ENCODE assay signal across 11 cellular contexts in genomic region chr2:239397856-239398470, GRCh38. TPM values are rescaled to one million over a fixed set of nuclear protein-coding genes. Genes with fewer than 3 reads are reported as not detected.
A peak's percentile ranks its signal among the peaks of the same experiment; 100 is the strongest.
DNase-seq lines count a peak whose midpoint lies in the region; ATAC-seq and TF ChIP-seq lines count a peak whose summit lies in the region.
"Had no signal": no experiment of that assay in that cellular context is flagged by ENCODE, and none has a peak within 500 bp of the region (broad histone marks: within the 10 kb centered on the region; RNA-seq: fewer than 3 reads in every experiment).

No MANE protein-coding gene starts in this region.

- H3K56ac ChIP-seq in IMR-90 (ENCODE audit: extremely low read depth, insufficient read depth, low read length): no peak overlapping the region

- peaks cover 46% of the 10 kb centered on the region for H3K79me2 ChIP-seq in osteoblast (ENCODE audit: insufficient read depth, low read length)

- H4K20me1 ChIP-seq in IMR-90 (ENCODE audit: insufficient read depth, low read length): peaks cover 42% of the 10 kb centered on the region
- H4K20me1 ChIP-seq in osteoblast (ENCODE audit: insufficient read depth, low read length): peaks cover 31% of the 10 kb centered on the region

- no peak for ATAC-seq in CD4-positive, CD25-positive, alpha-beta regulatory T cell (ENCODE audit: low read depth in 2 of 2)
- ATAC-seq in IMR-90 (ENCODE audit: low read depth): no peak
- ATAC-seq: activated CD8-positive, alpha-beta T cell treated with anti-CD3 and anti-CD28 coated beads for 36 hours had no signal

- H3K23ac ChIP-seq in IMR-90 (ENCODE audit: low read depth, low read length): no peak overlapping the region

- H4K91ac ChIP-seq in IMR-90 (ENCODE audit: insufficient read depth, low read depth, low read length): no peak overlapping the region

- H2AFZ ChIP-seq in IMR-90 (replicated peaks; ENCODE audit: low read length, poor library complexity): no peak overlapping the region
- no peak overlapping the region for H2AFZ ChIP-seq in osteoblast (ENCODE audit: low read length)

- dilution Hi-C loops in IMR-90 (cut with HindIII; ENCODE audit: low sequenced_read_pairs, unreplicated experiment): no loop called here

- H3K14ac ChIP-seq in IMR-90 (replicated peaks; ENCODE audit: low read depth, low read length): no peak overlapping the region

- no peaks in the 10 kb centered on the region for H3K9me3 Mint-ChIP-seq in CD4-positive, CD25-positive, alpha-beta regulatory T cell
- H3K9me3 Mint-ChIP-seq: activated CD8-positive, alpha-beta T cell treated with anti-CD3 and anti-CD28 coated beads for 36 hours had no signal

- no peak overlapping the region for H2BK20ac ChIP-seq in IMR-90 (ENCODE audit: low read depth, low read length)

- CTCF ChIA-PET in IMR-90 (lab: Yijun Ruan, JAX): no interaction called here

- no peak overlapping the region for H3K4ac ChIP-seq in IMR-90 (ENCODE audit: low read depth, low read length)

- peak overlapping the region; percentile 48 to 94 (median 74) for H3K4me3 Mint-ChIP-seq in CD4-positive, CD25-positive, alpha-beta regulatory T cell

- H3K27me3 Mint-ChIP-seq in CD4-positive, CD25-positive, alpha-beta regulatory T cell: peaks cover 4% of the 10 kb centered on the region
- H3K27me3 Mint-ChIP-seq: activated CD8-positive, alpha-beta T cell treated with anti-CD3 and anti-CD28 coated beads for 36 hours had no signal

- POLR2A ChIA-PET in IMR-90 (lab: Charles Lee; ENCODE audit: unreplicated experiment): no interaction called here

- no peak overlapping the region for H2AK9ac ChIP-seq in IMR-90 (replicated peaks; ENCODE audit: low read depth, low read length, poor library complexity)

- no peak for TF ChIP-seq RAD21 in IMR-90 (IDR thresholded peaks at IDR 0.05; ENCODE audit: low read length)

- no peak overlapping the region for H4K5ac ChIP-seq in IMR-90 (ENCODE audit: low read depth, low read length)

- no peak overlapping the region for H2BK15ac ChIP-seq in IMR-90 (ENCODE audit: low read depth, low read length)

- H3K9ac ChIP-seq in IMR-90 (ENCODE audit: low read depth, low read length): no peak overlapping the region

- H2AK5ac ChIP-seq in IMR-90 (ENCODE audit: low read depth, low read length): no peak overlapping the region

- in situ Hi-C loops in IMR-90 (cut with MboI; ENCODE audit: low sequenced_read_pairs): loop anchor here (10.0 kb wide), 1 partner anchor 123 kb away; no protein-coding TSS in a partner anchor

- H3K9me1 ChIP-seq in IMR-90 (ENCODE audit: insufficient read depth, low read length): peaks cover 15% of the 10 kb centered on the region

- H3K27me3 ChIP-seq in CD4-positive, CD25-positive, alpha-beta regulatory T cell (ENCODE audit: control insufficient read depth, insufficient read depth, low read length): no peaks in the 10 kb centered on the region
- H3K27me3 ChIP-seq in IMR-90 (ENCODE audit: control insufficient read depth, insufficient read depth, low read length): no peaks in the 10 kb centered on the region
- no peaks in the 10 kb centered on the region for H3K27me3 ChIP-seq in osteoblast (ENCODE audit: insufficient read depth, low read length)
- H3K27me3 ChIP-seq: testis had no signal

- H3K4me1 ChIP-seq in CD4-positive, CD25-positive, alpha-beta regulatory T cell (ENCODE audit: control insufficient read depth, insufficient read depth, low read length, poor library complexity, severe bottlenecking): peaks cover 18% of the 10 kb centered on the region
- peaks cover 13% of the 10 kb centered on the region for H3K4me1 ChIP-seq in IMR-90 (ENCODE audit: control insufficient read depth, insufficient read depth, low read length)
- peaks cover 17% of the 10 kb centered on the region for H3K4me1 ChIP-seq in osteoblast (ENCODE audit: insufficient read depth, low read length)

- H3K27ac ChIP-seq in CD4-positive, CD25-positive, alpha-beta regulatory T cell (ENCODE audit: insufficient read depth, low read length, poor library complexity, severe bottlenecking): no peak overlapping the region
- H3K27ac ChIP-seq in IMR-90 (ENCODE audit: insufficient read depth, low read length): no peak overlapping the region
- no peak overlapping the region for H3K27ac ChIP-seq in osteoblast (ENCODE audit: low read depth, low read length)
- H3K27ac ChIP-seq: testis had no signal

- H3K27ac Mint-ChIP-seq in CD4-positive, CD25-positive, alpha-beta regulatory T cell: peak overlapping the region in 2 of 3 donors; percentile 76 to 80
- H3K27ac Mint-ChIP-seq: activated CD8-positive, alpha-beta T cell treated with anti-CD3 and anti-CD28 coated beads for 36 hours had no signal

- DNase-seq in CD4-positive, CD25-positive, alpha-beta regulatory T cell: no peak
- DNase-seq in IMR-90 (no peak), erythroblast (lab: John Stamatoyannopoulos, UW) (no peak), osteoblast (ENCODE audit: insufficient read length, low spot score, missing footprints) (peak; percentile 62), NOMO-1 (lab: John Stamatoyannopoulos, UW; ENCODE audit: unreplicated experiment in 2 of 2) (no peak), NCI-H1436 treated with DMSO at 0.1 percent for 48 hours (lab: John Stamatoyannopoulos, UW) (no peak)
- DNase-seq in stimulated activated CD8-positive, alpha-beta memory T cell treated with anti-CD3 and anti-CD28 coated beads, Interleukin-4, amount 100 ng/mL, for 48 hours: no peak
- DNase-seq in stimulated activated naive CD4-positive, alpha-beta T cell treated with Interleukin-2 at 50 U/mL for 16 hours (lab: John Stamatoyannopoulos, UW): no peak
- DNase-seq: amniotic stem cell had no signal

- WGBS in IMR-90 (ENCODE audit: extremely low coverage in 2 of 2, insufficient read length in 1 of 2), 2 experiments: 100% methylated on average over 3 of the region's 19 CpGs; no CpG with 5 or more reads in 1 of the 2 experiments

- peaks cover 6 to 67% (median 24%) of the 10 kb centered on the region in 4 donors for H3K4me1 Mint-ChIP-seq in CD4-positive, CD25-positive, alpha-beta regulatory T cell

- H3K4me2 ChIP-seq in IMR-90 (ENCODE audit: low read depth, low read length): no peak overlapping the region
- no peak overlapping the region for H3K4me2 ChIP-seq in osteoblast (ENCODE audit: insufficient read depth, low read length)

- no peak overlapping the region for H2BK5ac ChIP-seq in IMR-90 (ENCODE audit: low read depth, low read length, poor library complexity, severe bottlenecking)

- H3K79me1 ChIP-seq in IMR-90 (ENCODE audit: low read depth in 1 of 2, low read length in 2 of 2): peaks cover 11 to 59% of the 10 kb centered on the region in 2 experiments; a peak in 3 of 4 replicates

- TF ChIP-seq POLR2A in IMR-90 (IDR thresholded peaks at IDR 0.05; ENCODE audit: low read depth, low read length) (0 out of 2 replicates have a peak, but pooled peaks have one; percentile 16), erythroblast (IDR thresholded peaks at IDR 0.05; ENCODE audit: low read length) (peak; percentile 20)

- no peaks in the 10 kb centered on the region for H3K36me3 ChIP-seq in CD4-positive, CD25-positive, alpha-beta regulatory T cell (ENCODE audit: control insufficient read depth, insufficient read depth, low read length)
- H3K36me3 ChIP-seq in IMR-90 (ENCODE audit: control insufficient read depth, insufficient read depth, low read length) (0 out of 2 replicates have a peak, but pooled peaks cover 4% of the 10 kb centered on the region), osteoblast (ENCODE audit: insufficient read depth, low read length) (peaks cover 3% of the 10 kb centered on the region)

- intact Hi-C loops in IMR-90 (cut with micrococcal nuclease): loop anchor here (10.0 kb wide), 2 partner anchors 173 to 597 kb away; no protein-coding TSS in a partner anchor

- no peak overlapping the region for H4K8ac ChIP-seq in IMR-90 (ENCODE audit: low read depth in 2 of 2, low read length in 2 of 2)

- no peaks in the 10 kb centered on the region for H3K36me3 Mint-ChIP-seq in CD4-positive, CD25-positive, alpha-beta regulatory T cell

- no TSS peak for BruUV-seq in IMR-90 (replicated peaks; lab: Mats Ljungman, UMichigan)

- no peaks in the 10 kb centered on the region for H3K9me3 ChIP-seq in CD4-positive, CD25-positive, alpha-beta regulatory T cell (ENCODE audit: control insufficient read depth in 2 of 2, low read length in 2 of 2)
- H3K9me3 ChIP-seq in IMR-90 (ENCODE audit: control insufficient read depth, insufficient read depth, low read length) (no peaks in the 10 kb centered on the region), osteoblast (ENCODE audit: low read depth, low read length) (no peaks in the 10 kb centered on the region)
- H3K9me3 ChIP-seq: testis had no signal

- no peak overlapping the region for H3K4me3 ChIP-seq in CD4-positive, CD25-positive, alpha-beta regulatory T cell (ENCODE audit: low read depth, low read length)
- H3K4me3 ChIP-seq in IMR-90 (ENCODE audit: insufficient read depth, low read depth, low read length) (no peak overlapping the region), osteoblast (ENCODE audit: insufficient read depth, low read length) (no peak overlapping the region)
- H3K4me3 ChIP-seq: testis had no signal

- H2BK120ac ChIP-seq in IMR-90 (ENCODE audit: low read depth, low read length): no peak overlapping the region

- no peak overlapping the region for H3K18ac ChIP-seq in IMR-90 (ENCODE audit: low read depth, low read length)

- TF ChIP-seq CTCF in IMR-90 (conservative IDR thresholded peaks at IDR 0.05; ENCODE audit: low read depth, low read length) (no peak), osteoblast (IDR thresholded peaks at IDR 0.05; ENCODE audit: extremely low read depth, low read depth, low read length) (no peak)

TF ChIP-seq in IMR-90, 13 proteins besides CTCF, POLR2A, EP300 and RAD21 (continues in another document):
- TF ChIP-seq BHLHE40 (IDR thresholded peaks at IDR 0.05; ENCODE audit: low read depth, low read length) (no peak), CHD1 (IDR thresholded peaks at IDR 0.05; ENCODE audit: low read depth, low read length) (no peak), NFE2L2 (IDR thresholded peaks at IDR 0.05; ENCODE audit: low read depth, low read length) (no peak), MAZ (IDR thresholded peaks at IDR 0.05; ENCODE audit: borderline replicate concordance, low read depth, low read length) (no peak), USF2 (IDR thresholded peaks at IDR 0.05; ENCODE audit: low read depth, low read length) (no peak), MAFK (IDR thresholded peaks at IDR 0.05; ENCODE audit: low read depth, low read length) (no peak)

RNA-seq across cellular contexts. Expression of gene HDAC4, which starts 2.9 kb away (rescaled TPM):
- 118 TPM for total RNA-seq in CD4-positive, CD25-positive, alpha-beta regulatory T cell
- 1 to 10 TPM; 6.5 to 9.0 (median 7.9) TPM for polyA plus RNA-seq in CD4-positive, CD25-positive, alpha-beta regulatory T cell
- total RNA-seq in IMR-90 (2012; rRNA removed): 3.3 and 7.2 TPM in 2 replicates
- polyA plus RNA-seq in IMR-90 (2012; rRNA removed): 4.1 and 7.4 TPM in 2 replicates
- polyA plus RNA-seq in IMR-90 (2012; cell fraction: cytosol; rRNA removed): 1.3 and 7.1 TPM in 2 replicates
- polyA plus RNA-seq in IMR-90 (2012; cell fraction: nucleus; rRNA removed; ENCODE audit: low replicate concordance): 24.5 and 34.9 TPM in 2 replicates
- total RNA-seq in osteoblast: 23.3 and 30.8 TPM in 2 replicates
